ENCODE assay signal across 1 cellular context in the genomic region with DNA sequence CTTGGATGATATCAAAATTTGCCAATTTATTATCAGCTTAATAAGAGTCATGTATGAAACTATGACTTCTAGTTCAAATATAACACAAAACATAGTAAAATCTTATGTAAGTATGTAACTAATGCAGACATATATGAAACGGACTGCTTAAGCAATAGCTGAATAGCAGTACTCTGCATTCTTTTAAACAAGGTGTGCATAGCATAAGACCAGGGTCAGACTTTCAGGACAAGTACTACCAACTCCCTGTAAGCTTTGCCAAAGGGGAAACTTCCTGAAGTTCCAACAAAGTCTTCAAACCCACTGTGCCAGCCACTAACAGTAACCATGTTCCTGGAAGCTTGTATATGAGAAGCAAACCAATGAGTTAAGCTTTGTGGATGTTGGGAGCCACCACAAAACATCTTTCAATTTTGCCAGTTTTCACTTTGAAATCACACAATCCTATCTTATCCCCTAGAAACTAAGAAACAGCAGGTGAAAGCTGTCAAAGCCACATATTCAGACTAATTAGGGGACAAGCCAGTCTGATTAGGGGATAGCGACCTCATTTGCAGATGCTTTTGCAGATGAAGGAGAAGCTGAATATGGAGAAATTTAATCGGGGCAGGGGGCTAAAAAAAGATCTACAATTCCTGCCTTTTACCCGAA.
TF ChIP-seq lines count a peak whose summit lies in the region.

No MANE protein-coding gene starts in this region.

TF ChIP-seq in WTC11, 78 proteins besides CTCF, POLR2A, EP300 and RAD21 (continued from another document):
- TF ChIP-seq, protein P1, sequence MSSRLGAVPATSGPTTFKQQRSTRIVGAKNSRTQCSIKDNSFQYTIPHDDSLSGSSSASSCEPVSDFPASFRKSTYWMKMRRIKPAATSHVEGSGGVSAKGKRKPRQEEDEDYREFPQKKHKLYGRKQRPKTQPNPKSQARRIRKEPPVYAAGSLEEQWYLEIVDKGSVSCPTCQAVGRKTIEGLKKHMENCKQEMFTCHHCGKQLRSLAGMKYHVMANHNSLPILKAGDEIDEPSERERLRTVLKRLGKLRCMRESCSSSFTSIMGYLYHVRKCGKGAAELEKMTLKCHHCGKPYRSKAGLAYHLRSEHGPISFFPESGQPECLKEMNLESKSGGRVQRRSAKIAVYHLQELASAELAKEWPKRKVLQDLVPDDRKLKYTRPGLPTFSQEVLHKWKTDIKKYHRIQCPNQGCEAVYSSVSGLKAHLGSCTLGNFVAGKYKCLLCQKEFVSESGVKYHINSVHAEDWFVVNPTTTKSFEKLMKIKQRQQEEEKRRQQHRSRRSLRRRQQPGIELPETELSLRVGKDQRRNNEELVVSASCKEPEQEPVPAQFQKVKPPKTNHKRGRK (CRISPR knock-in tag; IDR thresholded peaks at IDR 0.05; ENCODE audit: borderline replicate concordance), result no peak
- TF ChIP-seq NFATC4 (CRISPR knock-in tag; IDR thresholded peaks at IDR 0.05) (no peak), RORB (CRISPR knock-in tag; IDR thresholded peaks at IDR 0.05) (no peak), NR2C2 (CRISPR knock-in tag; IDR thresholded peaks at IDR 0.05) (no peak), GTF2I (CRISPR knock-in tag; conservative IDR thresholded peaks at IDR 0.05) (no peak), ATF1 (CRISPR knock-in tag; IDR thresholded peaks at IDR 0.05) (no peak)
- TF ChIP-seq, protein P2, sequence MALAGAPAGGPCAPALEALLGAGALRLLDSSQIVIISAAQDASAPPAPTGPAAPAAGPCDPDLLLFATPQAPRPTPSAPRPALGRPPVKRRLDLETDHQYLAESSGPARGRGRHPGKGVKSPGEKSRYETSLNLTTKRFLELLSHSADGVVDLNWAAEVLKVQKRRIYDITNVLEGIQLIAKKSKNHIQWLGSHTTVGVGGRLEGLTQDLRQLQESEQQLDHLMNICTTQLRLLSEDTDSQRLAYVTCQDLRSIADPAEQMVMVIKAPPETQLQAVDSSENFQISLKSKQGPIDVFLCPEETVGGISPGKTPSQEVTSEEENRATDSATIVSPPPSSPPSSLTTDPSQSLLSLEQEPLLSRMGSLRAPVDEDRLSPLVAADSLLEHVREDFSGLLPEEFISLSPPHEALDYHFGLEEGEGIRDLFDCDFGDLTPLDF (CRISPR knock-in tag; IDR thresholded peaks at IDR 0.05), result no peak
